1 cellular context compared by ENCODE assay signal in the genomic region with DNA sequence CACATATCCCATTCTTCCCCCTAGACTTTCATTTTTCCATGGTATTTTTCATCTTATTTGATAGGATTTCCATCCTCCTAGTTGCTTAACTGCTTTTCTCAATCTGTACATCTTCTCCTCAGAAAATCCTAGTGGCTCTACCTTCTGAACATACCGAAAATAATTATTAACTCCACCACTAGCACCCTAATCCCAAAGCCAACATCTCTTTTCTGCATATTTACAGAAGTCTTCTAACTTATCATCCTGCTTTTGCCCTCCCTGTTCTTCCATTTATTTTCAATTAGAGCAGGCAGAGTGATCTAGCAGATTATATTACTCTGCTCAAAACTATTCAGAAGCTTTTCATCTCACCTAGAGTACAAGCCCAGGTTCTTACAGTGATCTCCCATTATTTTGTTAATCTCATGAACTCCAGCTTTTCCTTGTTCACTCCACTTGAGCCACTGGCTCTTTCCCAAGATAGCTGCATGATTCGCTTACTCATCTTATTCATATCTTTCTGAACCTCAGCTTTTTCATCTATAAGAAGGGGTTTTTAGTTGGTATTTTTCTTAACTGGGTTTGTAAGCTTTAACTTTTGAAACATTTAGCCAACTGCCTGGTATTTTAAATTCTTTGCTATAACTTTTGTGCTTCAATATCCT.
TF ChIP-seq lines count a peak whose summit lies in the region.

No MANE protein-coding gene starts in this region.

TF ChIP-seq in HepG2, 621 proteins besides CTCF, POLR2A, EP300 and RAD21 (continues in another document):
- TF ChIP-seq CREM (IDR thresholded peaks at IDR 0.05) (peak; percentile 60), CREM (CRISPR knock-in tag; IDR thresholded peaks at IDR 0.05) (no peak), ZNF614 (CRISPR knock-in tag; IDR thresholded peaks at IDR 0.05; ENCODE audit: borderline replicate concordance) (peak; percentile 66; the same call in 1 of the 2 replicates), TEAD3 (CRISPR knock-in tag; optimal IDR thresholded peaks at IDR 0.05; ENCODE audit: borderline replicate concordance) (peak; percentile 10), KAT8 (CRISPR knock-in tag; IDR thresholded peaks at IDR 0.05) (0 out of 2 replicates have a peak, but pooled peaks have one; percentile 16), HMG20A (CRISPR knock-in tag; IDR thresholded peaks at IDR 0.05; ENCODE audit: borderline replicate concordance) (peak; percentile 15; the same call in 1 of the 2 replicates), MIER3 (CRISPR knock-in tag; IDR thresholded peaks at IDR 0.05; ENCODE audit: borderline replicate concordance) (0 out of 2 replicates have a peak, but pooled peaks have one; percentile 30), ZMYM4 (CRISPR knock-in tag; IDR thresholded peaks at IDR 0.05) (peak; percentile 33; the same call in 1 of the 2 replicates), GFI1 (CRISPR knock-in tag; IDR thresholded peaks at IDR 0.05; ENCODE audit: borderline replicate concordance) (peak; percentile 44; the same call in 1 of the 2 replicates), MAFF (IDR thresholded peaks at IDR 0.05; ENCODE audit: low read depth, low read length) (no peak), NONO (IDR thresholded peaks at IDR 0.05) (no peak), NONO (CRISPR knock-in tag; conservative IDR thresholded peaks at IDR 0.05) (no peak), ZFP36L2 (CRISPR knock-in tag; IDR thresholded peaks at IDR 0.05) (no peak), NFIC (IDR thresholded peaks at IDR 0.05; ENCODE audit: low read length) (peak; percentile 40; the same call in 1 of the 2 replicates), CREB1 (IDR thresholded peaks at IDR 0.05) (no peak), CREB1 (CRISPR knock-in tag; IDR thresholded peaks at IDR 0.05) (peak; percentile 44; the same call in 1 of the 2 replicates)
- TF ChIP-seq, protein P1, sequence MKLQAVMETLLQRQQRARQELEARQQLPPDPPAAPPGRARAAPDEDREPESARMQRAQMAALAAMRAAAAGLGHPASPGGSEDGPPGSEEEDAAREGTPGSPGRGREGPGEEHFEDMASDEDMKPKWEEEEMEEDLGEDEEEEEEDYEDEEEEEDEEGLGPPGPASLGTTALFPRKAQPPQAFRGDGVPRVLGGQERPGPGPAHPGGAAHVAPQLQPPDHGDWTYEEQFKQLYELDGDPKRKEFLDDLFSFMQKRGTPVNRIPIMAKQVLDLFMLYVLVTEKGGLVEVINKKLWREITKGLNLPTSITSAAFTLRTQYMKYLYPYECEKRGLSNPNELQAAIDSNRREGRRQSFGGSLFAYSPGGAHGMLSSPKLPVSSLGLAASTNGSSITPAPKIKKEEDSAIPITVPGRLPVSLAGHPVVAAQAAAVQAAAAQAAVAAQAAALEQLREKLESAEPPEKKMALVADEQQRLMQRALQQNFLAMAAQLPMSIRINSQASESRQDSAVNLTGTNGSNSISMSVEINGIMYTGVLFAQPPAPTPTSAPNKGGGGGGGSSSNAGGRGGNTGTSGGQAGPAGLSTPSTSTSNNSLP (IDR thresholded peaks at IDR 0.05; ENCODE audit: low read depth, low read length), result 0 out of 2 replicates have a peak, but pooled peaks have one; percentile 36
- TF ChIP-seq, protein P2, sequence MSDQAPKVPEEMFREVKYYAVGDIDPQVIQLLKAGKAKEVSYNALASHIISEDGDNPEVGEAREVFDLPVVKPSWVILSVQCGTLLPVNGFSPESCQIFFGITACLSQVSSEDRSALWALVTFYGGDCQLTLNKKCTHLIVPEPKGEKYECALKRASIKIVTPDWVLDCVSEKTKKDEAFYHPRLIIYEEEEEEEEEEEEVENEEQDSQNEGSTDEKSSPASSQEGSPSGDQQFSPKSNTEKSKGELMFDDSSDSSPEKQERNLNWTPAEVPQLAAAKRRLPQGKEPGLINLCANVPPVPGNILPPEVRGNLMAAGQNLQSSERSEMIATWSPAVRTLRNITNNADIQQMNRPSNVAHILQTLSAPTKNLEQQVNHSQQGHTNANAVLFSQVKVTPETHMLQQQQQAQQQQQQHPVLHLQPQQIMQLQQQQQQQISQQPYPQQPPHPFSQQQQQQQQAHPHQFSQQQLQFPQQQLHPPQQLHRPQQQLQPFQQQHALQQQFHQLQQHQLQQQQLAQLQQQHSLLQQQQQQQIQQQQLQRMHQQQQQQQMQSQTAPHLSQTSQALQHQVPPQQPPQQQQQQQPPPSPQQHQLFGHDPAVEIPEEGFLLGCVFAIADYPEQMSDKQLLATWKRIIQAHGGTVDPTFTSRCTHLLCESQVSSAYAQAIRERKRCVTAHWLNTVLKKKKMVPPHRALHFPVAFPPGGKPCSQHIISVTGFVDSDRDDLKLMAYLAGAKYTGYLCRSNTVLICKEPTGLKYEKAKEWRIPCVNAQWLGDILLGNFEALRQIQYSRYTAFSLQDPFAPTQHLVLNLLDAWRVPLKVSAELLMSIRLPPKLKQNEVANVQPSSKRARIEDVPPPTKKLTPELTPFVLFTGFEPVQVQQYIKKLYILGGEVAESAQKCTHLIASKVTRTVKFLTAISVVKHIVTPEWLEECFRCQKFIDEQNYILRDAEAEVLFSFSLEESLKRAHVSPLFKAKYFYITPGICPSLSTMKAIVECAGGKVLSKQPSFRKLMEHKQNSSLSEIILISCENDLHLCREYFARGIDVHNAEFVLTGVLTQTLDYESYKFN (CRISPR knock-in tag; conservative IDR thresholded peaks at IDR 0.05), result peak; percentile 46; the same call in 1 of the 2 replicates
- TF ChIP-seq, protein P3, sequence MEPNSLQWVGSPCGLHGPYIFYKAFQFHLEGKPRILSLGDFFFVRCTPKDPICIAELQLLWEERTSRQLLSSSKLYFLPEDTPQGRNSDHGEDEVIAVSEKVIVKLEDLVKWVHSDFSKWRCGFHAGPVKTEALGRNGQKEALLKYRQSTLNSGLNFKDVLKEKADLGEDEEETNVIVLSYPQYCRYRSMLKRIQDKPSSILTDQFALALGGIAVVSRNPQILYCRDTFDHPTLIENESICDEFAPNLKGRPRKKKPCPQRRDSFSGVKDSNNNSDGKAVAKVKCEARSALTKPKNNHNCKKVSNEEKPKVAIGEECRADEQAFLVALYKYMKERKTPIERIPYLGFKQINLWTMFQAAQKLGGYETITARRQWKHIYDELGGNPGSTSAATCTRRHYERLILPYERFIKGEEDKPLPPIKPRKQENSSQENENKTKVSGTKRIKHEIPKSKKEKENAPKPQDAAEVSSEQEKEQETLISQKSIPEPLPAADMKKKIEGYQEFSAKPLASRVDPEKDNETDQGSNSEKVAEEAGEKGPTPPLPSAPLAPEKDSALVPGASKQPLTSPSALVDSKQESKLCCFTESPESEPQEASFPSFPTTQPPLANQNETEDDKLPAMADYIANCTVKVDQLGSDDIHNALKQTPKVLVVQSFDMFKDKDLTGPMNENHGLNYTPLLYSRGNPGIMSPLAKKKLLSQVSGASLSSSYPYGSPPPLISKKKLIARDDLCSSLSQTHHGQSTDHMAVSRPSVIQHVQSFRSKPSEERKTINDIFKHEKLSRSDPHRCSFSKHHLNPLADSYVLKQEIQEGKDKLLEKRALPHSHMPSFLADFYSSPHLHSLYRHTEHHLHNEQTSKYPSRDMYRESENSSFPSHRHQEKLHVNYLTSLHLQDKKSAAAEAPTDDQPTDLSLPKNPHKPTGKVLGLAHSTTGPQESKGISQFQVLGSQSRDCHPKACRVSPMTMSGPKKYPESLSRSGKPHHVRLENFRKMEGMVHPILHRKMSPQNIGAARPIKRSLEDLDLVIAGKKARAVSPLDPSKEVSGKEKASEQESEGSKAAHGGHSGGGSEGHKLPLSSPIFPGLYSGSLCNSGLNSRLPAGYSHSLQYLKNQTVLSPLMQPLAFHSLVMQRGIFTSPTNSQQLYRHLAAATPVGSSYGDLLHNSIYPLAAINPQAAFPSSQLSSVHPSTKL (CRISPR knock-in tag; IDR thresholded peaks at IDR 0.05), result peak; percentile 61; the same call in 1 of the 2 replicates
- TF ChIP-seq, protein P4, sequence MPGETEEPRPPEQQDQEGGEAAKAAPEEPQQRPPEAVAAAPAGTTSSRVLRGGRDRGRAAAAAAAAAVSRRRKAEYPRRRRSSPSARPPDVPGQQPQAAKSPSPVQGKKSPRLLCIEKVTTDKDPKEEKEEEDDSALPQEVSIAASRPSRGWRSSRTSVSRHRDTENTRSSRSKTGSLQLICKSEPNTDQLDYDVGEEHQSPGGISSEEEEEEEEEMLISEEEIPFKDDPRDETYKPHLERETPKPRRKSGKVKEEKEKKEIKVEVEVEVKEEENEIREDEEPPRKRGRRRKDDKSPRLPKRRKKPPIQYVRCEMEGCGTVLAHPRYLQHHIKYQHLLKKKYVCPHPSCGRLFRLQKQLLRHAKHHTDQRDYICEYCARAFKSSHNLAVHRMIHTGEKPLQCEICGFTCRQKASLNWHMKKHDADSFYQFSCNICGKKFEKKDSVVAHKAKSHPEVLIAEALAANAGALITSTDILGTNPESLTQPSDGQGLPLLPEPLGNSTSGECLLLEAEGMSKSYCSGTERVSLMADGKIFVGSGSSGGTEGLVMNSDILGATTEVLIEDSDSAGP (CRISPR knock-in tag; IDR thresholded peaks at IDR 0.05; ENCODE audit: borderline replicate concordance), result no peak
- TF ChIP-seq, protein P5, sequence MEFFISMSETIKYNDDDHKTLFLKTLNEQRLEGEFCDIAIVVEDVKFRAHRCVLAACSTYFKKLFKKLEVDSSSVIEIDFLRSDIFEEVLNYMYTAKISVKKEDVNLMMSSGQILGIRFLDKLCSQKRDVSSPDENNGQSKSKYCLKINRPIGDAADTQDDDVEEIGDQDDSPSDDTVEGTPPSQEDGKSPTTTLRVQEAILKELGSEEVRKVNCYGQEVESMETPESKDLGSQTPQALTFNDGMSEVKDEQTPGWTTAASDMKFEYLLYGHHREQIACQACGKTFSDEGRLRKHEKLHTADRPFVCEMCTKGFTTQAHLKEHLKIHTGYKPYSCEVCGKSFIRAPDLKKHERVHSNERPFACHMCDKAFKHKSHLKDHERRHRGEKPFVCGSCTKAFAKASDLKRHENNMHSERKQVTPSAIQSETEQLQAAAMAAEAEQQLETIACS (CRISPR knock-in tag; IDR thresholded peaks at IDR 0.05), result no peak
- TF ChIP-seq, protein P6, sequence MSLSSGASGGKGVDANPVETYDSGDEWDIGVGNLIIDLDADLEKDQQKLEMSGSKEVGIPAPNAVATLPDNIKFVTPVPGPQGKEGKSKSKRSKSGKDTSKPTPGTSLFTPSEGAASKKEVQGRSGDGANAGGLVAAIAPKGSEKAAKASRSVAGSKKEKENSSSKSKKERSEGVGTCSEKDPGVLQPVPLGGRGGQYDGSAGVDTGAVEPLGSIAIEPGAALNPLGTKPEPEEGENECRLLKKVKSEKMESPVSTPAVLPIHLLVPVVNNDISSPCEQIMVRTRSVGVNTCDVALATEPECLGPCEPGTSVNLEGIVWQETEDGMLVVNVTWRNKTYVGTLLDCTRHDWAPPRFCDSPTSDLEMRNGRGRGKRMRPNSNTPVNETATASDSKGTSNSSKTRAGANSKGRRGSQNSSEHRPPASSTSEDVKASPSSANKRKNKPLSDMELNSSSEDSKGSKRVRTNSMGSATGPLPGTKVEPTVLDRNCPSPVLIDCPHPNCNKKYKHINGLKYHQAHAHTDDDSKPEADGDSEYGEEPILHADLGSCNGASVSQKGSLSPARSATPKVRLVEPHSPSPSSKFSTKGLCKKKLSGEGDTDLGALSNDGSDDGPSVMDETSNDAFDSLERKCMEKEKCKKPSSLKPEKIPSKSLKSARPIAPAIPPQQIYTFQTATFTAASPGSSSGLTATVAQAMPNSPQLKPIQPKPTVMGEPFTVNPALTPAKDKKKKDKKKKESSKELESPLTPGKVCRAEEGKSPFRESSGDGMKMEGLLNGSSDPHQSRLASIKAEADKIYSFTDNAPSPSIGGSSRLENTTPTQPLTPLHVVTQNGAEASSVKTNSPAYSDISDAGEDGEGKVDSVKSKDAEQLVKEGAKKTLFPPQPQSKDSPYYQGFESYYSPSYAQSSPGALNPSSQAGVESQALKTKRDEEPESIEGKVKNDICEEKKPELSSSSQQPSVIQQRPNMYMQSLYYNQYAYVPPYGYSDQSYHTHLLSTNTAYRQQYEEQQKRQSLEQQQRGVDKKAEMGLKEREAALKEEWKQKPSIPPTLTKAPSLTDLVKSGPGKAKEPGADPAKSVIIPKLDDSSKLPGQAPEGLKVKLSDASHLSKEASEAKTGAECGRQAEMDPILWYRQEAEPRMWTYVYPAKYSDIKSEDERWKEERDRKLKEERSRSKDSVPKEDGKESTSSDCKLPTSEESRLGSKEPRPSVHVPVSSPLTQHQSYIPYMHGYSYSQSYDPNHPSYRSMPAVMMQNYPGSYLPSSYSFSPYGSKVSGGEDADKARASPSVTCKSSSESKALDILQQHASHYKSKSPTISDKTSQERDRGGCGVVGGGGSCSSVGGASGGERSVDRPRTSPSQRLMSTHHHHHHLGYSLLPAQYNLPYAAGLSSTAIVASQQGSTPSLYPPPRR (CRISPR knock-in tag; IDR thresholded peaks at IDR 0.05; ENCODE audit: borderline replicate concordance), result 0 out of 2 replicates have a peak, but pooled peaks have one; percentile 23
- TF ChIP-seq, protein P7, sequence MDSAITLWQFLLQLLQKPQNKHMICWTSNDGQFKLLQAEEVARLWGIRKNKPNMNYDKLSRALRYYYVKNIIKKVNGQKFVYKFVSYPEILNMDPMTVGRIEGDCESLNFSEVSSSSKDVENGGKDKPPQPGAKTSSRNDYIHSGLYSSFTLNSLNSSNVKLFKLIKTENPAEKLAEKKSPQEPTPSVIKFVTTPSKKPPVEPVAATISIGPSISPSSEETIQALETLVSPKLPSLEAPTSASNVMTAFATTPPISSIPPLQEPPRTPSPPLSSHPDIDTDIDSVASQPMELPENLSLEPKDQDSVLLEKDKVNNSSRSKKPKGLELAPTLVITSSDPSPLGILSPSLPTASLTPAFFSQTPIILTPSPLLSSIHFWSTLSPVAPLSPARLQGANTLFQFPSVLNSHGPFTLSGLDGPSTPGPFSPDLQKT (CRISPR knock-in tag; IDR thresholded peaks at IDR 0.05; ENCODE audit: borderline replicate concordance), result no peak
